Comparison of ENCODE assay signal across 15 cellular contexts in the genomic region with DNA sequence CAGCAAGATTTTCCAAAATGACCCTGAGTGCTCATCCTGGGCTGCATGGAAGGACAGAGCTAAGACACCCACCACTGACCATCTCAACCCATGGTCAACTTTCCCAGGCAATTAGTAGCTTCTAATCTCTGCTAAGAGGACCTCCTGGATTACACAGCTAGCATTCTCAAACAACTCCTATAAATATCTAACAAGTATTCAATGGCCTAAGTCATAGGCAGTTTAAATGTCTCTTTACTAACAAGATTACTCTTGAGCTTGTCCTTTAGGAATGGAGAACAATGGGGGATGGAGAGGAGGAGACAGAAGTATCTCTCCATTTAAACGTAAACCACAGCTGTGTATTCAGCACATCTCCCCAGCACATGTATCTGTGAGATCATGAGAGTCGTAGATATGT.
"Had no signal": no experiment of that assay in that cellular context is flagged by ENCODE, and none has a peak within 500 bp of the region (broad histone marks: within the 10 kb centered on the region; RNA-seq: fewer than 3 reads in every experiment).

No MANE protein-coding gene starts in this region.

- ATAC-seq: left cardiac atrium, lower lobe of right lung had no signal

- DNase-seq: activated CD4-positive, alpha-beta T cell treated with anti-CD3 and anti-CD28 coated beads, Interleukin-2, amount 50 U/mL, for 48 hours; amniotic stem cell; central memory CD4-positive, alpha-beta T cell; cortex of kidney; effector CD4-positive, alpha-beta T cell; left cardiac atrium; lower lobe of right lung; midbrain; stimulated activated CD4-positive, alpha-beta T cell treated with anti-CD3 and anti-CD28 coated beads, Interleukin-12 subunit alpha, Interleukin-12 subunit beta, amount 100 ng/mL, for 4 hours; stimulated activated CD4-positive, alpha-beta T cell treated with anti-CD3 and anti-CD28 coated beads, Interleukin-1b, Interleukin-23, amount 100 ng/mL, for 48 hours; stimulated activated CD8-positive, alpha-beta memory T cell treated with anti-CD3 and anti-CD28 coated beads, Interleukin-4, amount 100 ng/mL, for 48 hours; stimulated activated naive CD4-positive, alpha-beta T cell; transverse colon had no signal

- H3K27me3 ChIP-seq: esophagus muscularis mucosa, right atrium auricular region, transverse colon had no signal

- H3K4me1 ChIP-seq: lower lobe of right lung, right atrium auricular region, transverse colon had no signal

- H3K9me3 ChIP-seq: esophagus muscularis mucosa, lower lobe of right lung, right atrium auricular region, transverse colon had no signal

- H3K4me3 ChIP-seq: esophagus muscularis mucosa, lower lobe of right lung, right atrium auricular region, transverse colon had no signal

- H3K27ac ChIP-seq: esophagus muscularis mucosa, lower lobe of right lung, transverse colon had no signal
